ENCODE assay signal across 18 cellular contexts in genomic region chr5:175738595-175739133, GRCh38.
DNase-seq lines count a peak whose midpoint lies in the region; ATAC-seq, FAIRE-seq and TF ChIP-seq lines count a peak whose summit lies in the region.
"Had no signal": no experiment of that assay in that cellular context is flagged by ENCODE, and none has a peak within 500 bp of the region (broad histone marks: within the 10 kb centered on the region; RNA-seq: fewer than 3 reads in every experiment).

No MANE protein-coding gene starts in this region.

- no peak for ATAC-seq in T-cell (replicated peaks in 1 of 4)
- ATAC-seq: CD8-positive, alpha-beta T cell; GM23338 had no signal

- H3K27me3 Mint-ChIP-seq in MCF 10A (ENCODE audit: insufficient read depth, unreplicated experiment) (peaks cover 41% of the 10 kb centered on the region), T-cell (peaks cover 28 to 55% of the 10 kb centered on the region in 2 donors)

- H3K4me1 ChIP-seq in colonic mucosa: no peaks in the 10 kb centered on the region
- H3K4me1 ChIP-seq in small intestine (ENCODE audit: control insufficient read depth in 2 of 2, insufficient read depth in 1 of 2, low read depth in 1 of 2, low read length in 1 of 2): no peaks in the 10 kb centered on the region

- H3K27ac Mint-ChIP-seq in MCF 10A (ENCODE audit: low read depth, unreplicated experiment) (no peak overlapping the region), T-cell (no peak overlapping the region)
- H3K27ac Mint-ChIP-seq: CD14-positive monocyte; CD8-positive, alpha-beta T cell; GM23338 had no signal

- H3K4me3 Mint-ChIP-seq in MCF 10A (ENCODE audit: unreplicated experiment): no peak overlapping the region
- H3K4me3 Mint-ChIP-seq in T-cell: no peak overlapping the region
- H3K4me3 Mint-ChIP-seq: CD8-positive, alpha-beta T cell; GM23338 had no signal

- no peaks in the 10 kb centered on the region for H3K9me3 ChIP-seq in colonic mucosa
- no peaks in the 10 kb centered on the region for H3K9me3 ChIP-seq in small intestine (ENCODE audit: control insufficient read depth, low read depth)
- H3K9me3 ChIP-seq: A549 had no signal

- 61 to 79% (median 62%) methylated on average over 14 of the region's 14 CpGs for WGBS in small intestine, 3 donors

- BruUV-seq in MCF 10A (replicated peaks; lab: Mats Ljungman, UMichigan): no TSS peak

- no peaks in the 10 kb centered on the region for H3K36me3 Mint-ChIP-seq in MCF 10A (ENCODE audit: insufficient read depth, unreplicated experiment)
- no peaks in the 10 kb centered on the region for H3K36me3 Mint-ChIP-seq in T-cell
- H3K36me3 Mint-ChIP-seq: CD14-positive monocyte; CD8-positive, alpha-beta T cell had no signal

- DNase-seq in MCF 10A (ENCODE audit: unreplicated experiment) (peak; percentile 80), ecto neural progenitor cell (ENCODE audit: low spot score) (peak; percentile 26), mesenteric fat pad (ENCODE audit: low spot score) (peak; percentile 73), colonic mucosa (no peak), T-cell (no peak), small intestine (no peak)
- DNase-seq: COR-L47, DMS153, DMS79 treated with DMSO at 0.1 percent for 48 hours, EL, H7 had no signal

- intact Hi-C loops in MCF 10A (cut with micrococcal nuclease) (no loop called here), colonic mucosa (cut with DNase I) (loop anchor here (10.0 kb wide), 1 partner anchor 146 kb away; no protein-coding TSS in a partner anchor)

- POLR2A ChIA-PET in MCF 10A (lab: Yijun Ruan, JAX) (interaction anchor here (0.6 to 1.8 kb wide), 6 partner anchors 8 to 35 kb away, joined by 3 to 12 read pairs (median 4); no protein-coding TSS in a partner anchor), T-cell (lab: Charles Lee) (no interaction called here)

- H3K36me3 ChIP-seq in colonic mucosa (no peaks in the 10 kb centered on the region), small intestine (ENCODE audit: control insufficient read depth in 2 of 2, insufficient read depth in 2 of 2, low read length in 2 of 2) (no peaks in the 10 kb centered on the region)

- FAIRE-seq in small intestine (lab: Jason Lieb, UNC): no peak
- FAIRE-seq: A549, D721Med, G401.6, GM12891 had no signal

- H3K4me1 Mint-ChIP-seq in MCF 10A (ENCODE audit: insufficient read depth, unreplicated experiment) (no peaks in the 10 kb centered on the region), T-cell (no peaks in the 10 kb centered on the region)

- TF ChIP-seq CTCF in MCF 10A (IDR thresholded peaks at IDR 0.05; ENCODE audit: unreplicated experiment) (no peak), colonic mucosa (IDR thresholded peaks at IDR 0.05) (no peak)

- no peak overlapping the region for H3K27ac ChIP-seq in colonic mucosa
- H3K27ac ChIP-seq in small intestine (ENCODE audit: low read depth in 1 of 2, low read length in 1 of 2): no peak overlapping the region

- H3K4me3 ChIP-seq in colonic mucosa (no peak overlapping the region), small intestine (ENCODE audit: low read depth in 1 of 2, low read length in 2 of 2) (no peak overlapping the region)
- H3K4me3 ChIP-seq: A549, GM23338 had no signal

- H3K27me3 ChIP-seq in colonic mucosa (no peaks in the 10 kb centered on the region), small intestine (ENCODE audit: control insufficient read depth in 2 of 2, insufficient read depth in 2 of 2, low read length in 2 of 2) (peaks cover 0 to 2% of the 10 kb centered on the region in 2 donors)

- CTCF ChIA-PET in MCF 10A (lab: Yijun Ruan, JAX) (interaction anchor here (0.6 to 5.9 kb wide), 7 partner anchors 9 to 128 kb away, joined by 3 to 57 read pairs (median 3); no protein-coding TSS in a partner anchor), T-cell (lab: Charles Lee) (no interaction called here)

- H3K9ac ChIP-seq in colonic mucosa (ENCODE audit: low read depth in 2 of 2, low read length in 2 of 2): no peak overlapping the region

- H3K9me3 Mint-ChIP-seq in MCF 10A (ENCODE audit: unreplicated experiment) (peaks cover 1% of the 10 kb centered on the region), T-cell (no peaks in the 10 kb centered on the region)
- H3K9me3 Mint-ChIP-seq: CD8-positive, alpha-beta T cell; GM23338 had no signal

Comparison
In these comparisons a context has a peak if more than half of its experiments do, and no peak if none do; other contexts are left out.
1. DNase-seq: peak in MCF 10A (single experiment), ecto neural progenitor cell (single experiment) and mesenteric fat pad (single experiment); none in colonic mucosa (single experiment), T-cell (0 of 34) and small intestine (single experiment).